In genomic region chr21:34792504-34793089, GRCh38 we compare ENCODE assay signal across 1 cellular context.
TF ChIP-seq lines count a peak whose summit lies in the region.

No MANE protein-coding gene starts in this region.

TF ChIP-seq in HEK293, 187 proteins besides CTCF, POLR2A, EP300 and RAD21 (continued from another document):
- TF ChIP-seq AEBP2 (tag by site-specific recombination; IDR thresholded peaks at IDR 0.05; ENCODE audit: borderline replicate concordance) (no peak), ZNF398 (tag by site-specific recombination; IDR thresholded peaks at IDR 0.05) (no peak), ZNF776 (tag by site-specific recombination; IDR thresholded peaks at IDR 0.05; ENCODE audit: borderline replicate concordance) (no peak), GLIS2 (tag by site-specific recombination; IDR thresholded peaks at IDR 0.05) (peak; percentile 64; the same call in 1 of the 2 replicates), ZNF629 (tag by site-specific recombination; IDR thresholded peaks at IDR 0.05) (no peak), KLF1 (tag by site-specific recombination; IDR thresholded peaks at IDR 0.05) (no peak), GLIS1 (tag by site-specific recombination; IDR thresholded peaks at IDR 0.05) (peak; percentile 93)
TF ChIP-seq in HEK293: peak in this region for 3.
